In genomic region chr2:132390076-132390475, GRCh38 we compare ENCODE assay signal across 8 cellular contexts. TPM values are rescaled to one million over a fixed set of nuclear protein-coding genes. Genes with fewer than 3 reads are reported as not detected.
"Had no signal": no experiment of that assay in that cellular context is flagged by ENCODE, and none has a peak within 500 bp of the region (broad histone marks: within the 10 kb centered on the region; RNA-seq: fewer than 3 reads in every experiment).

No MANE protein-coding gene starts in this region.

- H3K9ac ChIP-seq: GM23248 had no signal

- DNase-seq: GM23248, GOT3, H7, HFFc6, KBM-7 had no signal

- H3K9me3 ChIP-seq: HAP-1 had no signal

- H3K36me3 ChIP-seq: HAP-1 had no signal

- H3K9me3 Mint-ChIP-seq: HFFc6 had no signal

- H3K4me3 Mint-ChIP-seq: HFFc6, IgD-negative memory B cell had no signal

- H3K27me3 Mint-ChIP-seq: IgD-negative memory B cell had no signal

- H2AFZ ChIP-seq: GM23248 had no signal

- H3K27ac Mint-ChIP-seq: HFFc6, IgD-negative memory B cell had no signal

- H3K4me3 ChIP-seq: GM23248, HAP-1 had no signal

- H3K36me3 Mint-ChIP-seq: IgD-negative memory B cell had no signal

- H3K27ac ChIP-seq: GM23248 had no signal

- ATAC-seq: HCT116 had no signal

- H3K4me1 ChIP-seq: HAP-1 had no signal

- H3K4me1 Mint-ChIP-seq: IgD-negative memory B cell had no signal

RNA-seq across cellular contexts. Expression of gene GPR39, which starts 26.5 kb away (rescaled TPM):
- polyA plus RNA-seq: IgD-negative memory B cell had no signal
